Comparison of ENCODE assay signal across 1 cellular context in the genomic region with DNA sequence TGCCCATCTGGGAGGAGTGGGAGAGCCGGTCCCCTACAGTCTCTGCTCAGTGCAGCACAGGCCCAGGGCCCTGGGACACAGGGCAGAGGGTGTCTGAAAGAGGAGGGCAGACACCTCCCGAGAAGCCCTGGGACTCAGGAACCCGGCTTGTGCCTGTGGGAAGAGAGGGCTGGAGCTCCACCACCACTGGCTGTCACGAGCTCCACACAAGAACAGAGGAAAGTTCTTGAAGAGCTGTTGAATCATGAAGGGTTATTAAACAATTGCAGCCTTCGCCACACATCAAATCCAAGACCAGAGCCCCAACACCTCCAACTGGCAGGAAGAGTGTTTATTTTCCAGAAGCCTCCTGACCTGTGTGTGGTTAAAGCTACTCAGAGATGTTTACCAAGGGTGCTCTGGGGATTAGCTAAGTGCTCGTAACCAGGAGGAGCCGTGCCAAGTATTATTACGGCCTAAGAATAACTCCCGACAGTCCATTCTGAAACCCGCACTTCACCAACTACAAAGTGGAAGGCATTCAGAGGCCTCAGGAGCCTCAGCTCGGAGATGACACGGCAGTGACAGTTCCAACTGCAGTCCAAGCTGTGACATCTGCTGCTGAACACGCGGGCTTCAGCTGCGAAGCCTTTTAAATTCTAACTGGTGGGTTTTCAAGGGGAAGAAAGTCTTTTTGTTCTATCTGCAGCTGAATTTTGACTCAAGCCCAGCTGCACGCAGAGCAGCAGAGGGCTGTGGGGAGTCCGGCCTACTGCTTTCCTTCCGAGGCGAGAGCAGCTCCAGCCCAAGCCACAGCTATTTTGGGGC.
TF ChIP-seq lines count a peak whose summit lies in the region.

No MANE protein-coding gene starts in this region.

TF ChIP-seq in IMR-90, 13 proteins besides CTCF, POLR2A, EP300 and RAD21 (continued from another document):
- TF ChIP-seq MAFK (IDR thresholded peaks at IDR 0.05; ENCODE audit: low read depth, low read length), result no peak
- TF ChIP-seq, protein P1, sequence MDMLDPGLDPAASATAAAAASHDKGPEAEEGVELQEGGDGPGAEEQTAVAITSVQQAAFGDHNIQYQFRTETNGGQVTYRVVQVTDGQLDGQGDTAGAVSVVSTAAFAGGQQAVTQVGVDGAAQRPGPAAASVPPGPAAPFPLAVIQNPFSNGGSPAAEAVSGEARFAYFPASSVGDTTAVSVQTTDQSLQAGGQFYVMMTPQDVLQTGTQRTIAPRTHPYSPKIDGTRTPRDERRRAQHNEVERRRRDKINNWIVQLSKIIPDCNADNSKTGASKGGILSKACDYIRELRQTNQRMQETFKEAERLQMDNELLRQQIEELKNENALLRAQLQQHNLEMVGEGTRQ (IDR thresholded peaks at IDR 0.05; ENCODE audit: low read depth, low read length), result no peak
- 0 out of 2 replicates have a peak, but pooled peaks have one; percentile 5 for TF ChIP-seq MXI1 (IDR thresholded peaks at IDR 0.05; ENCODE audit: borderline replicate concordance, low read depth, low read length)
- TF ChIP-seq RCOR1 (IDR thresholded peaks at IDR 0.05; ENCODE audit: insufficient replicate concordance, low read length), result peak; percentile 76
